ENCODE assay signal across 8 cellular contexts in the genomic region with DNA sequence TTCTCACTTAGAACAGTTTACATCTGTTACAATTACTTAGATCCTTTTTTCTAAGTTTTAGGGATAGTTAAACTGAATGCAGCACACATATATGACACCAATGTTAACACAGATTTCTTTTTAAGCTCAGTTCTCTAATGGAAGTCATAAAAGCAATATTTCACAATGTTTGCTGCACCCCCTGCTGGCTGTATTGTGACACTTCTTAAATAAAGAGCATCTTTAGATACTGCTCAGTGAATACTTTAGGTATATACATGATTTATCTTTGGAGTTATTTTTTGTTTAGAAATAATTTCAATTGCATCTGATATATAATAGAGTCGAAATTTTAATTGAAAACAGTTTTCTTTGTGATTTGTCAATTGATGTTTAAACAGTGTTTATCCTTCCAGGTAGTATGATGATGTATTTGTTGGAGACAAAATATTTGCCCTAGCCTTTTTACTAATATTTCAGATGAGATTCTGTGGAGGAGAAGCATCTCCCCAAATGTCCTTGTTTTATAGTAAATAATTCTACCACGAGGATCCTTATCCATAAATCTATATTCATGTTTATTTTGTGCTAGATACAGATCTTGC.
A peak's percentile ranks its signal among the peaks of the same experiment; 100 is the strongest.
DNase-seq lines count a peak whose midpoint lies in the region; ATAC-seq and TF ChIP-seq lines count a peak whose summit lies in the region.

No MANE protein-coding gene starts in this region.

- H3K4me2 ChIP-seq in fibroblast of lung (ENCODE audit: extremely low read depth, insufficient read depth, low read length), result no peak overlapping the region
- H3K4me2 ChIP-seq in trophoblast cell (ENCODE audit: low read length), result no peak overlapping the region

- H3K14ac ChIP-seq in trophoblast cell (ENCODE audit: low read length), result no peak overlapping the region

- DNase-seq in activated gamma-delta T cell treated with Interleukin-2 at 50 U/mL for 16 hours, result peak; percentile 45
- DNase-seq in activated gamma-delta T cell (lab: John Stamatoyannopoulos, UW), result no peak
- DNase-seq in NCI-H2227 (lab: John Stamatoyannopoulos, UW; ENCODE audit: unreplicated experiment), result peak; percentile 67
- peak; percentile 41 to 45 for DNase-seq in activated CD4-positive, alpha-beta T cell treated with anti-CD3 and anti-CD28 coated beads, Interleukin-2, amount 50 U/mL, for 4 hours
- DNase-seq in fibroblast of lung (ENCODE audit: low read depth in 2 of 2), result peak; percentile 57 to 76
- DNase-seq in trophoblast cell, result peak; percentile 69 to 83
- no peak for DNase-seq in NCI-H187 treated with DMSO at 0.1 percent for 48 hours (lab: John Stamatoyannopoulos, UW)

- H3K27me3 ChIP-seq in fibroblast of lung (ENCODE audit: control insufficient read depth, insufficient read depth, low read length), result no peaks in the 10 kb centered on the region
- H3K27me3 ChIP-seq in trophoblast cell (ENCODE audit: insufficient read depth, low read length), result no peaks in the 10 kb centered on the region

- H3K4ac ChIP-seq in trophoblast cell (ENCODE audit: low read depth, low read length), result no peak overlapping the region

- H2BK12ac ChIP-seq in trophoblast cell (ENCODE audit: low read length), result no peak overlapping the region

- WGBS in trophoblast cell (ENCODE audit: extremely low coverage, insufficient coverage, insufficient read length), result no CpG with 5 or more reads among the region's 2 CpGs

- H2AK5ac ChIP-seq in trophoblast cell (ENCODE audit: low read length), result no peak overlapping the region

- H2BK5ac ChIP-seq in trophoblast cell (ENCODE audit: low read depth, low read length, poor library complexity), result no peak overlapping the region

- H3K36me3 ChIP-seq in fibroblast of lung (ENCODE audit: control insufficient read depth, insufficient read depth, low read length), result no peaks in the 10 kb centered on the region
- H3K36me3 ChIP-seq in trophoblast cell (ENCODE audit: control insufficient read depth in 1 of 2, insufficient read depth in 2 of 2, low read length in 2 of 2), result no peaks in the 10 kb centered on the region

- ATAC-seq in HG02884 (IDR thresholded peaks at IDR 0.05; ENCODE audit: unreplicated experiment), result peak; percentile 44

- H3K79me1 ChIP-seq in trophoblast cell (ENCODE audit: low read length), result no peaks in the 10 kb centered on the region

- H2BK120ac ChIP-seq in trophoblast cell (ENCODE audit: insufficient read depth, low read length, poor library complexity), result no peak overlapping the region

- H4K8ac ChIP-seq in trophoblast cell (ENCODE audit: low read depth, low read length), result no peak overlapping the region

- no peak overlapping the region for H4K12ac ChIP-seq in trophoblast cell (ENCODE audit: low read depth, low read length)

- H3K27ac ChIP-seq in fibroblast of lung (ENCODE audit: insufficient read depth, low read length), result no peak overlapping the region
- H3K27ac ChIP-seq in trophoblast cell (ENCODE audit: low read depth, low read length), result no peak overlapping the region

- no peak overlapping the region for H3K23ac ChIP-seq in trophoblast cell (ENCODE audit: low read length)

- H3K9me3 ChIP-seq in fibroblast of lung (ENCODE audit: control insufficient read depth, insufficient read depth, low read depth, low read length), result no peaks in the 10 kb centered on the region
- H3K9me3 ChIP-seq in trophoblast cell (ENCODE audit: insufficient read depth, low read depth, low read length), result no peaks in the 10 kb centered on the region

- H3K4me3 ChIP-seq in fibroblast of lung (replicated peaks in 1 of 4; ENCODE audit: control extremely low read depth in 1 of 4, insufficient read depth in 1 of 4, low read depth in 3 of 4, low read length in 4 of 4) (no peak overlapping the region), trophoblast cell (ENCODE audit: low read depth, low read length) (no peak overlapping the region)

- H3K79me2 ChIP-seq in fibroblast of lung (ENCODE audit: control insufficient read depth, insufficient read depth, low read length) (no peaks in the 10 kb centered on the region), trophoblast cell (ENCODE audit: control insufficient read depth, insufficient read depth, low read length, poor library complexity) (no peaks in the 10 kb centered on the region)

- peak; percentile 55 to 73 for TF ChIP-seq CTCF in fibroblast of lung (conservative IDR thresholded peaks at IDR 0.05 in 1 of 2, IDR thresholded peaks at IDR 0.05 in 1 of 2; ENCODE audit: low read depth in 1 of 2, low read length in 2 of 2)

- no peak overlapping the region for H3K18ac ChIP-seq in trophoblast cell (ENCODE audit: low read length)

- no peak overlapping the region for H4K91ac ChIP-seq in trophoblast cell (ENCODE audit: low read depth, low read length)

- H3K4me1 ChIP-seq in fibroblast of lung (ENCODE audit: control insufficient read depth, extremely low read depth, insufficient read depth, low read length) (peaks cover 8% of the 10 kb centered on the region), trophoblast cell (ENCODE audit: control insufficient read depth in 1 of 2, insufficient read depth in 2 of 2, low read length in 2 of 2) (no peaks in the 10 kb centered on the region)

- H2AFZ ChIP-seq in fibroblast of lung (ENCODE audit: low read length) (no peak overlapping the region), trophoblast cell (ENCODE audit: insufficient read depth, low read length, poor library complexity) (no peak overlapping the region)

- no peaks in the 10 kb centered on the region for H4K20me1 ChIP-seq in fibroblast of lung (ENCODE audit: control insufficient read depth, extremely low read depth, insufficient read depth, low read length)

- H3K9ac ChIP-seq in fibroblast of lung (ENCODE audit: insufficient read depth, low read length) (no peak overlapping the region), trophoblast cell (ENCODE audit: low read length) (no peak overlapping the region)

Comparison
In these comparisons a context has a peak if more than half of its experiments do, and no peak if none do; other contexts are left out.
1. DNase-seq: peak in activated gamma-delta T cell treated with Interleukin-2 at 50 U/mL for 16 hours (single experiment), NCI-H2227 (single experiment), activated CD4-positive, alpha-beta T cell treated with anti-CD3 and anti-CD28 coated beads, Interleukin-2, amount 50 U/mL, for 4 hours (2 of 2), fibroblast of lung (2 of 2) and trophoblast cell (2 of 2); none in activated gamma-delta T cell (single experiment) and NCI-H187 treated with DMSO at 0.1 percent for 48 hours (single experiment).